Comparison of ENCODE assay signal across 15 cellular contexts in genomic region chr17:77529328-77529650, GRCh38.
DNase-seq lines count a peak whose midpoint lies in the region; ATAC-seq and TF ChIP-seq lines count a peak whose summit lies in the region.
"Had no signal": no experiment of that assay in that cellular context is flagged by ENCODE, and none has a peak within 500 bp of the region (broad histone marks: within the 10 kb centered on the region; RNA-seq: fewer than 3 reads in every experiment).

No MANE protein-coding gene starts in this region.

- no peak overlapping the region for H3K27ac Mint-ChIP-seq in Caco-2 (ENCODE audit: unreplicated experiment)
- no peak overlapping the region for H3K27ac Mint-ChIP-seq in naive thymus-derived CD8-positive, alpha-beta T cell
- no peak overlapping the region for H3K27ac Mint-ChIP-seq in CD14-positive monocyte
- H3K27ac Mint-ChIP-seq: CD8-positive, alpha-beta memory T cell had no signal

- H3K4me1 ChIP-seq in Caco-2, result no peaks in the 10 kb centered on the region
- no peaks in the 10 kb centered on the region for H3K4me1 ChIP-seq in HUES48 (ENCODE audit: control insufficient read depth, insufficient read depth, low read length)
- H3K4me1 ChIP-seq in esophagus squamous epithelium, result peaks cover 8 to 30% (median 10%) of the 10 kb centered on the region in 3 donors

- TF ChIP-seq POLR2A in esophagus squamous epithelium (IDR thresholded peaks at IDR 0.05), result no peak

- intact Hi-C loops in Caco-2 (cut with micrococcal nuclease; ENCODE audit: unreplicated experiment), result no loop called here
- intact Hi-C loops in CD14-positive monocyte (cut with micrococcal nuclease), result no loop called here
- intact Hi-C loops in esophagus squamous epithelium (cut with DNase I), result no loop called here

- peaks cover 10% of the 10 kb centered on the region for H3K9me3 Mint-ChIP-seq in Caco-2 (ENCODE audit: unreplicated experiment)
- peaks cover 0 to 4% (median 2%) of the 10 kb centered on the region in 9 donors for H3K9me3 Mint-ChIP-seq in naive thymus-derived CD8-positive, alpha-beta T cell
- H3K9me3 Mint-ChIP-seq in CD14-positive monocyte, result peaks cover 2 to 14% (median 9%) of the 10 kb centered on the region in 7 donors

- H3K9me3 ChIP-seq in Caco-2, result peaks cover 8% of the 10 kb centered on the region
- H3K9me3 ChIP-seq in HUES48 (ENCODE audit: control insufficient read depth, insufficient read depth, low read length), result peaks cover 2% of the 10 kb centered on the region; the same call in 1 of the 2 replicates
- peaks cover 0 to 10% (median 0%) of the 10 kb centered on the region in 3 donors for H3K9me3 ChIP-seq in esophagus squamous epithelium
- H3K9me3 ChIP-seq: right atrium auricular region, upper lobe of left lung had no signal

- peaks cover 4% of the 10 kb centered on the region for H3K27me3 Mint-ChIP-seq in Caco-2 (ENCODE audit: insufficient read depth, unreplicated experiment)
- H3K27me3 Mint-ChIP-seq in naive thymus-derived CD8-positive, alpha-beta T cell, result peaks cover 1 to 16% (median 9%) of the 10 kb centered on the region in 5 donors
- peaks cover 17 to 36% (median 29%) of the 10 kb centered on the region in 3 donors for H3K27me3 Mint-ChIP-seq in CD14-positive monocyte (ENCODE audit: low read depth in 3 of 3)

- no peaks in the 10 kb centered on the region for H3K36me3 ChIP-seq in Caco-2 (ENCODE audit: control insufficient read depth, insufficient read depth, low read length)
- H3K36me3 ChIP-seq in HUES48 (ENCODE audit: control insufficient read depth, insufficient read depth, low read length), result no peaks in the 10 kb centered on the region
- no peaks in the 10 kb centered on the region for H3K36me3 ChIP-seq in esophagus squamous epithelium
- H3K36me3 ChIP-seq: right atrium auricular region, upper lobe of left lung had no signal

- H3K27ac ChIP-seq in HUES48 (ENCODE audit: low read depth, low read length), result no peak overlapping the region
- peak overlapping the region; percentile 78 for H3K27ac ChIP-seq in cingulate gyrus (ENCODE audit: low read depth, low read length)
- no peak overlapping the region for H3K27ac ChIP-seq in esophagus squamous epithelium
- H3K27ac ChIP-seq: right atrium auricular region, upper lobe of left lung had no signal

- BruUV-seq in Caco-2 (replicated peaks; lab: Mats Ljungman, UMichigan), result no TSS peak

- 60 to 71% methylated on average over 1 to 2 of the region's 7 CpGs for WGBS in esophagus squamous epithelium, 2 donors

- H3K9ac ChIP-seq in HUES48 (ENCODE audit: low read depth, low read length), result no peak overlapping the region

- no peak for DNase-seq in Caco-2
- DNase-seq in naive thymus-derived CD8-positive, alpha-beta T cell, result no peak
- DNase-seq in CD14-positive monocyte (ENCODE audit: low spot score), result no peak
- DNase-seq in esophagus squamous epithelium (lab: John Stamatoyannopoulos, UW), result no peak
- DNase-seq in midbrain (lab: John Stamatoyannopoulos, UW), result no peak
- no peak for DNase-seq in nucleus accumbens (lab: John Stamatoyannopoulos, UW)
- DNase-seq: IMR-90, NCI-H1048, SIG-M5, T1000 had no signal

- H3K4me3 Mint-ChIP-seq in Caco-2 (ENCODE audit: unreplicated experiment), result peak overlapping the region; percentile 64
- peak overlapping the region in 8 of 10 donors; percentile 18 to 73 (median 59) for H3K4me3 Mint-ChIP-seq in naive thymus-derived CD8-positive, alpha-beta T cell
- peak overlapping the region in 1 of 2 donors; percentile 80 for H3K4me3 Mint-ChIP-seq in CD14-positive monocyte

- ATAC-seq in naive thymus-derived CD8-positive, alpha-beta T cell, result no peak

- TF ChIP-seq CTCF in Caco-2 (IDR thresholded peaks at IDR 0.05; ENCODE audit: insufficient read depth in 1 of 2, low read depth in 1 of 2, low read length in 1 of 2, severe bottlenecking in 1 of 2, unreplicated experiment in 1 of 2) (no peak), CD14-positive monocyte (IDR thresholded peaks at IDR 0.05) (no peak), esophagus squamous epithelium (IDR thresholded peaks at IDR 0.05) (no peak)

- H3K4me3 ChIP-seq in Caco-2 (ENCODE audit: low read depth, low read length), result no peak overlapping the region
- peak overlapping the region; percentile 60; the same call in 1 of the 2 replicates for H3K4me3 ChIP-seq in HUES48 (ENCODE audit: low read depth, low read length)
- H3K4me3 ChIP-seq in esophagus squamous epithelium, result no peak overlapping the region

- POLR2A ChIA-PET in Caco-2 (lab: Charles Lee), result no interaction called here
- POLR2A ChIA-PET in naive thymus-derived CD8-positive, alpha-beta T cell (lab: Charles Lee), result no interaction called here

- no peaks in the 10 kb centered on the region for H3K36me3 Mint-ChIP-seq in Caco-2 (ENCODE audit: insufficient read depth, unreplicated experiment)
- H3K36me3 Mint-ChIP-seq in naive thymus-derived CD8-positive, alpha-beta T cell, result peaks cover 0 to 7% (median 3%) of the 10 kb centered on the region in 3 donors
- no peaks in the 10 kb centered on the region for H3K36me3 Mint-ChIP-seq in CD14-positive monocyte
- H3K36me3 Mint-ChIP-seq: CD8-positive, alpha-beta memory T cell had no signal

- H3K4me1 Mint-ChIP-seq in Caco-2 (ENCODE audit: low read depth, unreplicated experiment) (no peaks in the 10 kb centered on the region), CD14-positive monocyte (no peaks in the 10 kb centered on the region)
- H3K4me1 Mint-ChIP-seq in naive thymus-derived CD8-positive, alpha-beta T cell, result peaks cover 0 to 15% (median 4%) of the 10 kb centered on the region in 4 donors

- no peaks in the 10 kb centered on the region for H3K27me3 ChIP-seq in Caco-2 (replicated peaks; ENCODE audit: control insufficient read depth, insufficient read depth, low read length)
- H3K27me3 ChIP-seq in HUES48 (ENCODE audit: control insufficient read depth, insufficient read depth, low read length), result peaks cover 27% of the 10 kb centered on the region
- H3K27me3 ChIP-seq in esophagus squamous epithelium, result peaks cover 0 to 50% (median 0%) of the 10 kb centered on the region in 4 donors
- H3K27me3 ChIP-seq: right atrium auricular region had no signal

- CTCF ChIA-PET in Caco-2 (lab: Charles Lee), result no interaction called here
